5 cellular contexts compared by ENCODE assay signal in the genomic region with DNA sequence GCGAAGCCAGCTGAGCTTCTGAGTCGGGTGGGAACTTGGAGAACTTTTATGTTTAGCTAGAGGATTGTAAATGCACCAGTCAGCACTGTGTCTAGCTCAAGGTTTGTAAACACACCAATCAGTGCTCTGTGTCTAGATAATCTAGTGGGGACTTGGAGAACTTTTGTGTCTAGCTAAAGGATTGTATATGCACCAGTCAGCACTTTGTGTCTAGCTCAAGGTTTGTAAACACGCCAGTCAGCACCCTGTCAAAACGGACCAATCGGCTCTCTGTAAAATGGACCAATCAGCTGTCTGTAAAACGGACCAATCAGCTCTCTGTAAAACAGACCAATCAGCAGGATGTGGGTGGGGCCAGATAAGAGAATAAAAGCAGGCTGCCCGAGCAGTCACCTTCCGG.
DNase-seq lines count a peak whose midpoint lies in the region; ATAC-seq, FAIRE-seq and TF ChIP-seq lines count a peak whose summit lies in the region.
"Not testable (repeated sequence)": the region's sequence is repeated elsewhere in the genome, so short reads cannot be mapped to it uniquely, and the experiment has no call there.

No MANE protein-coding gene starts in this region.

- not testable (repeated sequence) for H3K79me2 ChIP-seq in K562 (ENCODE audit: control insufficient read depth, insufficient read depth, low read length); HepG2 (ENCODE audit: insufficient read depth, low read length)

- POLR2A ChIA-PET in A549 (lab: Yijun Ruan, JAX); HepG2 (lab: Yijun Ruan, JAX): not testable (repeated sequence)
- POLR2A ChIA-PET in K562 (lab: Yijun Ruan, JAX) = interaction anchor here (1.1 kb wide), 1 partner anchor 10 kb away, joined by 3 read pairs; no protein-coding TSS in a partner anchor

- H3K36me3 ChIP-seq in K562 (ENCODE audit: control insufficient read depth, insufficient read depth, low read length); HepG2 (replicated peaks in 1 of 2; ENCODE audit: control insufficient read depth in 1 of 2, insufficient read depth in 2 of 2, low read length in 2 of 2): not testable (repeated sequence)

- not testable (repeated sequence) for H3K36me3 Mint-ChIP-seq in natural killer cell treated with Interleukin-12 subunit alpha and Interleukin-12 subunit beta and Interleukin-15 and Interleukin-18, amount 100 ng/mL, for 72 hours

- H3K9ac ChIP-seq in K562 (ENCODE audit: insufficient read depth in 1 of 2, low read depth in 2 of 2, low read length in 2 of 2); HepG2 (ENCODE audit: insufficient read depth, low read depth, low read length): not testable (repeated sequence)

- CTCF ChIA-PET in A549 (lab: Yijun Ruan, JAX) = interaction anchor here (1.3 kb wide), 1 partner anchor 15 kb away, joined by 6 read pairs; no protein-coding TSS in a partner anchor
- CTCF ChIA-PET in K562 (lab: Yijun Ruan, JAX; ENCODE audit: low intra/inter-chr PET ratio); HepG2 (lab: Yijun Ruan, JAX; ENCODE audit: low intra/inter-chr PET ratio, low total read pairs): not testable (repeated sequence)

- not testable (repeated sequence) for H3K9me1 ChIP-seq in K562 (ENCODE audit: control insufficient read depth, insufficient read depth, low read length)

- FAIRE-seq in A549 (lab: Jason Lieb, UNC); K562 (lab: Jason Lieb, UNC); HepG2 (lab: Jason Lieb, UNC): not testable (repeated sequence)

- H3K9me3 ChIP-seq in A549; K562 (replicated peaks; ENCODE audit: control insufficient read depth, insufficient read depth, low read depth, low read length); HepG2 (ENCODE audit: low read length): not testable (repeated sequence)

- not testable (repeated sequence) for TF ChIP-seq EP300 in A549 (IDR thresholded peaks at IDR 0.05); K562 (IDR thresholded peaks at IDR 0.05; ENCODE audit: low read length); HepG2 (IDR thresholded peaks at IDR 0.05; ENCODE audit: low read depth in 2 of 2, low read length in 2 of 2); HepG2 (CRISPR knock-in tag; IDR thresholded peaks at IDR 0.05; ENCODE audit: borderline replicate concordance)

- intact Hi-C loops in K562 (cut with micrococcal nuclease); HepG2 (cut with micrococcal nuclease; ENCODE audit: unreplicated experiment): not testable (repeated sequence)

- 78% methylated on average over 8 of the region's 8 CpGs for WGBS in A549 (ENCODE audit: missing lambda C conversion rate)
- WGBS in K562 (ENCODE audit: insufficient coverage, low coverage, missing lambda C conversion rate) = 65% methylated on average over 8 of the region's 8 CpGs
- 100% methylated on average over 8 of the region's 8 CpGs for WGBS in HepG2 (ENCODE audit: low lambda C conversion rate)

- H3K4me3 Mint-ChIP-seq in natural killer cell treated with Interleukin-12 subunit alpha and Interleukin-12 subunit beta and Interleukin-15 and Interleukin-18, amount 100 ng/mL, for 72 hours = peak overlapping the region; percentile 67

- not testable (repeated sequence) for H3K27me3 ChIP-seq in K562 (ENCODE audit: control insufficient read depth in 2 of 2, insufficient read depth in 2 of 2, low read length in 2 of 2); HepG2 (ENCODE audit: control insufficient read depth in 1 of 2, insufficient read depth in 2 of 2, low read length in 2 of 2)

- not testable (repeated sequence) for BruUV-seq in K562 (replicated peaks; lab: Mats Ljungman, UMichigan); HepG2 (replicated peaks; lab: Mats Ljungman, UMichigan)

- TF ChIP-seq POLR2A in A549 (IDR thresholded peaks at IDR 0.05; ENCODE audit: low read length); K562 (conservative IDR thresholded peaks at IDR 0.05); erythroblast (IDR thresholded peaks at IDR 0.05; ENCODE audit: low read length); HepG2 (IDR thresholded peaks at IDR 0.05; ENCODE audit: insufficient read depth in 1 of 2, low read depth in 2 of 2, low read length in 2 of 2): not testable (repeated sequence)

- ATAC-seq in A549; K562; HepG2; natural killer cell treated with Interleukin-12 subunit alpha and Interleukin-12 subunit beta and Interleukin-15 and Interleukin-18, amount 100 ng/mL, for 72 hours: not testable (repeated sequence)

- H3K27ac ChIP-seq in A549; K562 (ENCODE audit: extremely low read depth, low read depth, low read length); HepG2 (ENCODE audit: extremely low read length, insufficient read depth, low read length): not testable (repeated sequence)

- H3K4me1 Mint-ChIP-seq in natural killer cell treated with Interleukin-12 subunit alpha and Interleukin-12 subunit beta and Interleukin-15 and Interleukin-18, amount 100 ng/mL, for 72 hours (ENCODE audit: low read depth in 2 of 2) = not testable (repeated sequence)

- not testable (repeated sequence) for H3K4me2 ChIP-seq in A549; K562 (ENCODE audit: insufficient read depth, low read length); HepG2 (ENCODE audit: low read depth, low read length)

- TF ChIP-seq CTCF in A549 (IDR thresholded peaks at IDR 0.05); K562 (IDR thresholded peaks at IDR 0.05 in 2 of 3, conservative IDR thresholded peaks at IDR 0.05 in 1 of 3; ENCODE audit: insufficient read depth in 2 of 3, low read depth in 1 of 3, low read length in 3 of 3); HepG2 (CRISPR knock-in tag; IDR thresholded peaks at IDR 0.05): not testable (repeated sequence)

- not testable (repeated sequence) for TF ChIP-seq RAD21 in A549 (conservative IDR thresholded peaks at IDR 0.05 in 1 of 2, IDR thresholded peaks at IDR 0.05 in 1 of 2); K562 (CRISPR knock-in tag; conservative IDR thresholded peaks at IDR 0.05 in 1 of 2, IDR thresholded peaks at IDR 0.05 in 1 of 2); HepG2 (CRISPR knock-in tag; IDR thresholded peaks at IDR 0.05)

- H3K4me3 ChIP-seq in A549; K562; HepG2 (replicated peaks in 1 of 3; ENCODE audit: insufficient read depth in 1 of 3, low read depth in 2 of 3, low read length in 3 of 3): not testable (repeated sequence)

- in situ Hi-C loops in K562 (cut with MboI); HepG2 (cut with HindIII; ENCODE audit: extremely low pct_ligation_motif_present, low pct_unique_long_range_greater_than_20kb): not testable (repeated sequence)

- H3K27me3 Mint-ChIP-seq in natural killer cell treated with Interleukin-12 subunit alpha and Interleukin-12 subunit beta and Interleukin-15 and Interleukin-18, amount 100 ng/mL, for 72 hours = not testable (repeated sequence)

- DNase-seq in A549 (ENCODE audit: low read depth in 1 of 2, low spot score in 1 of 2); K562 (ENCODE audit: extremely low read depth in 1 of 4, low spot score in 3 of 4); HepG2 (ENCODE audit: low spot score); natural killer cell treated with Interleukin-12 subunit alpha and Interleukin-12 subunit beta and Interleukin-15 and Interleukin-18, amount 100 ng/mL, for 72 hours (ENCODE audit: low spot score): not testable (repeated sequence)
- DNase-seq in erythroblast (lab: John Stamatoyannopoulos, UW) = peak; percentile 2 to 8

- not testable (repeated sequence) for H3K9me3 Mint-ChIP-seq in natural killer cell treated with Interleukin-12 subunit alpha and Interleukin-12 subunit beta and Interleukin-15 and Interleukin-18, amount 100 ng/mL, for 72 hours

- not testable (repeated sequence) for H3K4me1 ChIP-seq in A549; K562 (replicated peaks in 1 of 2; ENCODE audit: control insufficient read depth in 2 of 2, insufficient read depth in 2 of 2, low read length in 2 of 2)
- peaks cover 26% of the 10 kb centered on the region for H3K4me1 ChIP-seq in HepG2 (ENCODE audit: insufficient read depth, low read length)

- H2AFZ ChIP-seq in K562 (ENCODE audit: low read depth, low read length); HepG2 (ENCODE audit: low read length): not testable (repeated sequence)

- not testable (repeated sequence) for H4K20me1 ChIP-seq in K562 (replicated peaks; ENCODE audit: control insufficient read depth, insufficient read depth, low read length); HepG2 (ENCODE audit: insufficient read depth, low read length)

- peak overlapping the region in 1 of 2 donors; percentile 46 for H3K27ac Mint-ChIP-seq in natural killer cell treated with Interleukin-12 subunit alpha and Interleukin-12 subunit beta and Interleukin-15 and Interleukin-18, amount 100 ng/mL, for 72 hours

TF ChIP-seq in A549, 52 proteins besides CTCF, POLR2A, EP300 and RAD21:
- peak; percentile 83 for TF ChIP-seq MAFK (IDR thresholded peaks at IDR 0.05; ENCODE audit: partially characterized antibody)

TF ChIP-seq in K562, 482 proteins besides CTCF, POLR2A, EP300 and RAD21 (continues in another document):
- peak; percentile 47 for TF ChIP-seq NFYB (IDR thresholded peaks at IDR 0.05; ENCODE audit: extremely low read depth, insufficient read length)
- TF ChIP-seq MAFK (IDR thresholded peaks at IDR 0.05; ENCODE audit: low read length) = peak; percentile 45; the same call in 1 of the 2 replicates
- TF ChIP-seq ZNF316 (IDR thresholded peaks at IDR 0.05) = peak; percentile 87
- peak; percentile 30; the same call in 1 of the 2 replicates for TF ChIP-seq MAFF (IDR thresholded peaks at IDR 0.05; ENCODE audit: low read length)
- TF ChIP-seq MAFG (tag; conservative IDR thresholded peaks at IDR 0.05) = peak; percentile 59

TF ChIP-seq in HepG2, 621 proteins besides CTCF, POLR2A, EP300 and RAD21:
- TF ChIP-seq MAFK (conservative IDR thresholded peaks at IDR 0.05 in 1 of 2, IDR thresholded peaks at IDR 0.05 in 1 of 2; ENCODE audit: low read length in 2 of 2) (peak; percentile 60 to 79; a peak in 3 of 4 replicates), MAFF (IDR thresholded peaks at IDR 0.05; ENCODE audit: low read depth, low read length) (peak; percentile 70), NFYC (CRISPR knock-in tag; IDR thresholded peaks at IDR 0.05) (0 out of 2 replicates have a peak, but pooled peaks have one; percentile 17), NFYB (CRISPR knock-in tag; IDR thresholded peaks at IDR 0.05) (0 out of 2 replicates have a peak, but pooled peaks have one; percentile 16)
